12 cellular contexts compared by ENCODE assay signal in genomic region chr16:2040031-2040430, GRCh38. TPM values are rescaled to one million over a fixed set of nuclear protein-coding genes. Genes with fewer than 3 reads are reported as not detected.
DNase-seq lines count a peak whose midpoint lies in the region; ATAC-seq and TF ChIP-seq lines count a peak whose summit lies in the region.
"Had no signal": no experiment of that assay in that cellular context is flagged by ENCODE, and none has a peak within 500 bp of the region (broad histone marks: within the 10 kb centered on the region; RNA-seq: fewer than 3 reads in every experiment).

No MANE protein-coding gene starts in this region.

- no peak for TF ChIP-seq CTCF in heart right ventricle (IDR thresholded peaks at IDR 0.05)

- intact Hi-C loops in heart right ventricle (cut with DNase I) = no loop called here

- H3K27me3 ChIP-seq in NT2/D1 (ENCODE audit: insufficient read depth, insufficient read length) = no peaks in the 10 kb centered on the region
- H3K27me3 ChIP-seq in heart right ventricle = no peaks in the 10 kb centered on the region

- H3K27ac ChIP-seq in heart right ventricle = peak overlapping the region; percentile 80 to 96 (median 93)
- H3K27ac ChIP-seq in skin epidermis = peak overlapping the region in 17 of 21 experiments; percentile 7 to 83 (median 49)

- H3K4me1 ChIP-seq in NT2/D1 (ENCODE audit: insufficient read depth, insufficient read length) (peaks cover 46% of the 10 kb centered on the region), heart right ventricle (peaks cover 59 to 100% (median 94%) of the 10 kb centered on the region in 9 donors)

- ATAC-seq in heart right ventricle (peak in 2 of 8 donors; percentile 0), HG03457 (IDR thresholded peaks at IDR 0.05; ENCODE audit: unreplicated experiment) (no peak)
- ATAC-seq: CD8-positive, alpha-beta T cell; effector memory CD8-positive, alpha-beta T cell; naive thymus-derived CD4-positive, alpha-beta T cell had no signal

- H3K4me3 ChIP-seq in NT2/D1 (ENCODE audit: insufficient read length, low read depth) = no peak overlapping the region
- peak overlapping the region in 4 of 10 donors; percentile 63 to 78 (median 66) for H3K4me3 ChIP-seq in heart right ventricle
- no peak overlapping the region for H3K4me3 ChIP-seq in skin epidermis

- 65 to 67% methylated on average over 14 of the region's 14 CpGs for WGBS in heart right ventricle, 2 donors

- H3K9me3 ChIP-seq in NT2/D1 (ENCODE audit: insufficient read depth, low read length) (no peaks in the 10 kb centered on the region), heart right ventricle (no peaks in the 10 kb centered on the region)

- DNase-seq in NT2/D1 (ENCODE audit: low read depth, low spot score) (no peak), heart right ventricle (peak in 1 of 2 donors; percentile 59), NCI-H2029 treated with DMSO at 0.1 percent for 48 hours (lab: John Stamatoyannopoulos, UW) (no peak), NCI-H69 (lab: John Stamatoyannopoulos, UW) (no peak)
- DNase-seq: activated CD4-positive, alpha-beta T cell treated with anti-CD3 and anti-CD28 coated beads, Interleukin-2, amount 50 U/mL, for 48 hours; activated naive CD8-positive, alpha-beta T cell treated with anti-CD3 and anti-CD28 coated beads, Interleukin-2, amount 10 ng/mL, durations not matched to agents 7 days and 5 days; CD8-positive, alpha-beta T cell; effector memory CD8-positive, alpha-beta T cell; naive thymus-derived CD4-positive, alpha-beta T cell; NCI-H524 treated with DMSO at 0.1 percent for 48 hours had no signal

- peaks cover 48% of the 10 kb centered on the region for H3K36me3 ChIP-seq in NT2/D1 (ENCODE audit: insufficient read depth, insufficient read length, low read length)
- H3K36me3 ChIP-seq in heart right ventricle = peaks cover 0 to 40% (median 10%) of the 10 kb centered on the region in 9 donors

- H3K9ac ChIP-seq in NT2/D1 (ENCODE audit: insufficient read length, low read depth) = peak overlapping the region; percentile 38

RNA-seq across cellular contexts. Expression of gene NTHL1, which starts 7.6 kb away (rescaled TPM):
- 10 to 100 TPM in 8 of 10 donors, 1 to 10 TPM in 2; 9.8 to 24.9 (median 12.3) TPM for total RNA-seq in heart right ventricle
- 10 to 100 TPM; 16.1 to 51.9 TPM for polyA plus RNA-seq in heart right ventricle

RNA-seq across cellular contexts. Expression of gene TSC2, which starts 7.8 kb away (rescaled TPM):
- total RNA-seq in heart right ventricle = 10 to 100 TPM; 54.7 to 87.0 (median 71.5) TPM
- 10 to 100 TPM; 28.8 to 83.3 TPM for polyA plus RNA-seq in heart right ventricle

RNA-seq across cellular contexts. Expression of gene NHERF2, which starts 13.3 kb away (rescaled TPM):
- total RNA-seq in heart right ventricle = 100 to 1,000 TPM in 9 of 10 donors, 10 to 100 TPM in 1; 94.3 to 429 (median 146) TPM
- 100 to 1,000 TPM; 314 to 640 TPM for polyA plus RNA-seq in heart right ventricle

RNA-seq across cellular contexts. Expression of gene NPW, which starts 20.4 kb away (rescaled TPM):
- under 1 TPM in 1 of 10 donors, not detected in 9; 0.39 TPM for total RNA-seq in heart right ventricle
- under 1 TPM in 1 of 2 donors, not detected in 1; 0.54 TPM for polyA plus RNA-seq in heart right ventricle
- total RNA-seq: CD8-positive, alpha-beta T cell had no signal
- polyA plus RNA-seq: naive thymus-derived CD4-positive, alpha-beta T cell had no signal

RNA-seq across cellular contexts. Expression of gene ZNF598, which starts 30.4 kb away (rescaled TPM):
- 10 to 100 TPM in 9 of 10 donors, 1 to 10 TPM in 1; 9.5 to 24.7 (median 14.2) TPM for total RNA-seq in heart right ventricle
- 10 to 100 TPM; 12.6 to 25.3 TPM for polyA plus RNA-seq in heart right ventricle
